In genomic region chr5:55927861-55928655, GRCh38 we compare ENCODE assay signal across 18 cellular contexts.
"Had no signal": no experiment of that assay in that cellular context is flagged by ENCODE, and none has a peak within 500 bp of the region (broad histone marks: within the 10 kb centered on the region; RNA-seq: fewer than 3 reads in every experiment).

No MANE protein-coding gene starts in this region.

- H3K27ac Mint-ChIP-seq: activated B cell treated with CpG ODN at 0.5 μM for 24 hours; activated CD4-positive, alpha-beta memory T cell treated with anti-CD3 and anti-CD28 coated beads for 36 hours; activated naive CD8-positive, alpha-beta T cell treated with anti-CD3 and anti-CD28 coated beads, Interleukin-2, amount 10 ng/mL, durations not matched to agents 7 days and 5 days; activated T-helper 1 cell treated with anti-CD3 and anti-CD28 coated beads, Interleukin-12 subunit alpha, Interleukin-12 subunit beta, Interleukin-2, Interleukin-4 antibody, amounts not matched to agents 30 ng/mL and 10 ng/mL and 1 ng/mL, durations not matched to agents 14 hours and 24 hours and 36 hours had no signal

- H3K9me3 ChIP-seq: psoas muscle, stomach, upper lobe of left lung had no signal

- H3K36me3 ChIP-seq: stomach, upper lobe of left lung had no signal

- DNase-seq: activated B cell treated with CpG ODN at 0.5 μM for 24 hours; activated CD4-positive, alpha-beta memory T cell treated with anti-CD3 and anti-CD28 coated beads for 36 hours; activated CD4-positive, alpha-beta T cell treated with anti-CD3 and anti-CD28 coated beads for 4 hours; activated naive CD8-positive, alpha-beta T cell treated with anti-CD3 and anti-CD28 coated beads, Interleukin-2, amount 10 ng/mL, durations not matched to agents 7 days and 5 days; activated T-cell treated with anti-CD3 and anti-CD28 coated beads for 4 hours; amygdala; foreskin melanocyte; glutamatergic neuron; hypothalamus; mammary epithelial cell; psoas muscle; right cardiac atrium; stimulated activated CD4-positive, alpha-beta T cell treated with anti-CD3 and anti-CD28 coated beads, Interleukin-2, amount 100 ng/mL, for 48 hours; stomach; upper lobe of left lung had no signal

- H3K27me3 ChIP-seq: stomach, upper lobe of left lung had no signal

- H3K27me3 Mint-ChIP-seq: activated CD4-positive, alpha-beta memory T cell treated with anti-CD3 and anti-CD28 coated beads for 36 hours had no signal

- H3K4me1 ChIP-seq: psoas muscle had no signal

- ATAC-seq: psoas muscle, right cardiac atrium had no signal

- H3K4me3 Mint-ChIP-seq: activated B cell treated with CpG ODN at 0.5 μM for 24 hours; activated CD4-positive, alpha-beta memory T cell treated with anti-CD3 and anti-CD28 coated beads for 36 hours; activated naive CD8-positive, alpha-beta T cell treated with anti-CD3 and anti-CD28 coated beads, Interleukin-2, amount 10 ng/mL, durations not matched to agents 7 days and 5 days; activated T-helper 1 cell treated with anti-CD3 and anti-CD28 coated beads, Interleukin-12 subunit alpha, Interleukin-12 subunit beta, Interleukin-2, Interleukin-4 antibody, amounts not matched to agents 30 ng/mL and 10 ng/mL and 1 ng/mL, durations not matched to agents 14 hours and 24 hours and 36 hours; neural crest cell had no signal

- H3K36me3 Mint-ChIP-seq: activated CD4-positive, alpha-beta memory T cell treated with anti-CD3 and anti-CD28 coated beads for 36 hours; activated naive CD8-positive, alpha-beta T cell treated with anti-CD3 and anti-CD28 coated beads, Interleukin-2, amount 10 ng/mL, durations not matched to agents 7 days and 5 days had no signal

- H3K4me3 ChIP-seq: psoas muscle, skin epidermis, stomach, upper lobe of left lung had no signal

- H3K27ac ChIP-seq: psoas muscle, skin epidermis, stomach, upper lobe of left lung had no signal

- H3K9me3 Mint-ChIP-seq: activated B cell treated with CpG ODN at 0.5 μM for 24 hours; activated CD4-positive, alpha-beta memory T cell treated with anti-CD3 and anti-CD28 coated beads for 36 hours; activated naive CD8-positive, alpha-beta T cell treated with anti-CD3 and anti-CD28 coated beads, Interleukin-2, amount 10 ng/mL, durations not matched to agents 7 days and 5 days; activated T-helper 1 cell treated with anti-CD3 and anti-CD28 coated beads, Interleukin-12 subunit alpha, Interleukin-12 subunit beta, Interleukin-2, Interleukin-4 antibody, amounts not matched to agents 30 ng/mL and 10 ng/mL and 1 ng/mL, durations not matched to agents 14 hours and 24 hours and 36 hours; neural crest cell had no signal
